1 cellular context compared by ENCODE assay signal in genomic region chr17:42774066-42774750, GRCh38.
TF ChIP-seq lines count a peak whose summit lies in the region.

No MANE protein-coding gene starts in this region.

TF ChIP-seq in endothelial cell of umbilical vein, 7 proteins besides CTCF, POLR2A, EP300 and RAD21:
- TF ChIP-seq JUN (IDR thresholded peaks at IDR 0.05; ENCODE audit: borderline replicate concordance, insufficient read depth, insufficient read length, low read depth) (peak; percentile 25), FOS (IDR thresholded peaks at IDR 0.05; ENCODE audit: borderline replicate concordance, insufficient read depth, low read length) (peak; percentile 74), GATA2 (IDR thresholded peaks at IDR 0.05; ENCODE audit: insufficient read depth, insufficient read length, low read depth, low read length) (no peak)
